In genomic region chr1:46660116-46660515, GRCh38 we compare ENCODE assay signal across 15 cellular contexts. TPM values are rescaled to one million over a fixed set of nuclear protein-coding genes. Genes with fewer than 3 reads are reported as not detected.
ATAC-seq lines count a peak whose summit lies in the region.
"Not testable (repeated sequence)": the region's sequence is repeated elsewhere in the genome, so short reads cannot be mapped to it uniquely, and the experiment has no call there.
"Had no signal": no experiment of that assay in that cellular context is flagged by ENCODE, and none has a peak within 500 bp of the region (broad histone marks: within the 10 kb centered on the region; RNA-seq: fewer than 3 reads in every experiment).

No MANE protein-coding gene starts in this region.

- not testable (repeated sequence) for H3K9me3 Mint-ChIP-seq in activated T-helper 17 cell treated with anti-CD3 and anti-CD28 coated beads, Interleukin-2, amount 50 U/mL, for 72 hours

- ATAC-seq in GM18520 (IDR thresholded peaks at IDR 0.05; ENCODE audit: unreplicated experiment) = peak; percentile 81
- peak; percentile 92 for ATAC-seq in GM19395 (IDR thresholded peaks at IDR 0.05; ENCODE audit: unreplicated experiment)
- ATAC-seq in GM21529 (IDR thresholded peaks at IDR 0.05; ENCODE audit: unreplicated experiment) = peak; percentile 91
- peak; percentile 81 for ATAC-seq in HG02885 (IDR thresholded peaks at IDR 0.05; ENCODE audit: poor library complexity, unreplicated experiment)
- peak; percentile 83 for ATAC-seq in HG03135 (IDR thresholded peaks at IDR 0.05; ENCODE audit: unreplicated experiment)
- peak; percentile 80 for ATAC-seq in HG03565 (IDR thresholded peaks at IDR 0.05; ENCODE audit: unreplicated experiment)
- ATAC-seq in activated T-helper 17 cell treated with anti-CD3 and anti-CD28 coated beads, Interleukin-2, amount 50 U/mL, for 72 hours (replicated peaks) = peak; percentile 75

- not testable (repeated sequence) for H3K27me3 Mint-ChIP-seq in activated T-helper 17 cell treated with anti-CD3 and anti-CD28 coated beads, Interleukin-2, amount 50 U/mL, for 72 hours

- H3K4me1 Mint-ChIP-seq in activated T-helper 17 cell treated with anti-CD3 and anti-CD28 coated beads, Interleukin-2, amount 50 U/mL, for 72 hours = not testable (repeated sequence)

- peak overlapping the region; percentile 59 for H3K27ac Mint-ChIP-seq in activated T-helper 17 cell treated with anti-CD3 and anti-CD28 coated beads, Interleukin-2, amount 50 U/mL, for 72 hours

- peak overlapping the region; percentile 39 for H3K4me3 Mint-ChIP-seq in activated T-helper 17 cell treated with anti-CD3 and anti-CD28 coated beads, Interleukin-2, amount 50 U/mL, for 72 hours

- peaks cover 74% of the 10 kb centered on the region for H3K36me3 Mint-ChIP-seq in activated T-helper 17 cell treated with anti-CD3 and anti-CD28 coated beads, Interleukin-2, amount 50 U/mL, for 72 hours (ENCODE audit: low read depth)

RNA-seq across cellular contexts. Expression of gene ATPAF1, which starts 8.0 kb away (rescaled TPM):
- total RNA-seq in activated T-helper 17 cell treated with anti-CD3 and anti-CD28 coated beads, Interleukin-2, amount 50 U/mL, for 72 hours = 10 to 100 TPM; 33.4 to 42.6 TPM

RNA-seq across cellular contexts. Expression of gene TEX38, which starts 11.5 kb away (rescaled TPM):
- under 1 TPM in 1 of 2 donors, not detected in 1; 0.26 TPM for total RNA-seq in activated T-helper 17 cell treated with anti-CD3 and anti-CD28 coated beads, Interleukin-2, amount 50 U/mL, for 72 hours
- total RNA-seq: activated naive CD8-positive, alpha-beta T cell treated with anti-CD3 and anti-CD28 coated beads, Interleukin-2, amount 10 ng/mL, durations not matched to agents 7 days and 5 days; CD4-positive, alpha-beta T cell; kidney epithelial cell; lower lobe of right lung; right cardiac atrium; RPMI7951; SK-MEL-5; T-helper 1 cell treated with Interleukin-12 subunit alpha and Interleukin-12 subunit beta and Interleukin-4 antibody, amounts not matched to agents 30 ng/mL and 1 ng/mL, for 36 hours had no signal

RNA-seq across cellular contexts. Expression of gene MOB3C, which starts 43.5 kb away (rescaled TPM):
- 10 to 100 TPM; 13.7 to 20.9 TPM for total RNA-seq in activated T-helper 17 cell treated with anti-CD3 and anti-CD28 coated beads, Interleukin-2, amount 50 U/mL, for 72 hours

RNA-seq across cellular contexts. Expression of gene MKNK1, which starts 56.0 kb away (rescaled TPM):
- total RNA-seq in activated T-helper 17 cell treated with anti-CD3 and anti-CD28 coated beads, Interleukin-2, amount 50 U/mL, for 72 hours = 10 to 100 TPM; 59.2 to 83.7 TPM

RNA-seq across cellular contexts. Expression of gene EFCAB14, which starts 58.8 kb away (rescaled TPM):
- total RNA-seq in activated T-helper 17 cell treated with anti-CD3 and anti-CD28 coated beads, Interleukin-2, amount 50 U/mL, for 72 hours = 10 to 100 TPM; 45.6 to 53.8 TPM

Comparison
In these comparisons a context has a peak if more than half of its experiments do, and no peak if none do; other contexts are left out.
1. Peak in every context shown above with its lines: ATAC-seq.